ENCODE assay signal across 8 cellular contexts in genomic region chr20:45833883-45834796, GRCh38. TPM values are rescaled to one million over a fixed set of nuclear protein-coding genes. Genes with fewer than 3 reads are reported as not detected.
DNase-seq lines count a peak whose midpoint lies in the region; ATAC-seq and TF ChIP-seq lines count a peak whose summit lies in the region.

No MANE protein-coding gene starts in this region.

- WGBS in urinary bladder: 3% methylated on average over 71 of the region's 71 CpGs

- H3K27me3 ChIP-seq in Peyer's patch (no peaks in the 10 kb centered on the region), neutrophil (no peaks in the 10 kb centered on the region)

- peak overlapping the region; percentile 89 for H3K4me3 ChIP-seq in AG10803 (ENCODE audit: low read length)
- peak overlapping the region; percentile 53 to 72 (median 67) for H3K4me3 ChIP-seq in Peyer's patch
- peak overlapping the region; percentile 84 to 90 for H3K4me3 ChIP-seq in neutrophil (ENCODE audit: low read depth in 1 of 2, low read length in 1 of 2)
- peak overlapping the region; percentile 55 for H3K4me3 ChIP-seq in urinary bladder (ENCODE audit: low read depth, low read length)

- H3K9me3 ChIP-seq in Peyer's patch: no peaks in the 10 kb centered on the region
- no peaks in the 10 kb centered on the region for H3K9me3 ChIP-seq in neutrophil

- intact Hi-C loops in head of caudate nucleus (cut with DNase I): no loop called here

- POLR2A ChIA-PET in activated naive CD8-positive, alpha-beta T cell treated with anti-CD3 and anti-CD28 coated beads, Interleukin-2, amount 10 ng/mL, durations not matched to agents 7 days and 5 days (lab: Charles Lee): interaction anchor here (0.5 to 2.1 kb wide), 11 partner anchors 8 to 124 kb away, joined by 3 to 7 read pairs (median 4); partner anchors contain the start of genes ACOT8, PCIF1, UBE2C and ZSWIM3

- H3K9me3 Mint-ChIP-seq in activated naive CD8-positive, alpha-beta T cell treated with anti-CD3 and anti-CD28 coated beads, Interleukin-2, amount 10 ng/mL, durations not matched to agents 7 days and 5 days: no peaks in the 10 kb centered on the region

- DNase-seq in AG10803 (ENCODE audit: low read depth) (peak; percentile 63), HCEC 1CT (peak; percentile 44), Peyer's patch (peak; percentile 54 to 84 (median 79)), head of caudate nucleus (peak; percentile 57 to 92 (median 82))
- peak; percentile 71 for DNase-seq in activated naive CD8-positive, alpha-beta T cell treated with anti-CD3 and anti-CD28 coated beads, Interleukin-2, amount 10 ng/mL, durations not matched to agents 7 days and 5 days

- peaks cover 0 to 7% (median 0%) of the 10 kb centered on the region in 3 donors for H3K36me3 ChIP-seq in Peyer's patch
- peaks cover 4% of the 10 kb centered on the region for H3K36me3 ChIP-seq in neutrophil
- no peaks in the 10 kb centered on the region for H3K36me3 ChIP-seq in urinary bladder (ENCODE audit: insufficient read depth)

- TF ChIP-seq CTCF in AG10803 (conservative IDR thresholded peaks at IDR 0.05; ENCODE audit: low read length) (no peak), Peyer's patch (IDR thresholded peaks at IDR 0.05) (peak in 1 of 6 experiments; percentile 7), neutrophil (IDR thresholded peaks at IDR 0.05) (no peak)

- ATAC-seq in activated naive CD8-positive, alpha-beta T cell treated with anti-CD3 and anti-CD28 coated beads, Interleukin-2, amount 10 ng/mL, durations not matched to agents 7 days and 5 days (ENCODE audit: low read depth): peak; percentile 69
- ATAC-seq in GM21528 (IDR thresholded peaks at IDR 0.05; ENCODE audit: low FRiP score, unreplicated experiment): no peak

- peak in 1 of 2 donors; percentile 1 for TF ChIP-seq POLR2A in Peyer's patch (IDR thresholded peaks at IDR 0.05)

- H3K27ac ChIP-seq in Peyer's patch (peak overlapping the region; percentile 73 to 89 (median 84)), neutrophil (peak overlapping the region; percentile 77), urinary bladder (ENCODE audit: low read depth) (peak overlapping the region; percentile 79)

- peaks cover 5% of the 10 kb centered on the region for H3K27me3 Mint-ChIP-seq in activated naive CD8-positive, alpha-beta T cell treated with anti-CD3 and anti-CD28 coated beads, Interleukin-2, amount 10 ng/mL, durations not matched to agents 7 days and 5 days

- H3K36me3 Mint-ChIP-seq in activated naive CD8-positive, alpha-beta T cell treated with anti-CD3 and anti-CD28 coated beads, Interleukin-2, amount 10 ng/mL, durations not matched to agents 7 days and 5 days: no peaks in the 10 kb centered on the region

- H3K4me3 Mint-ChIP-seq in activated naive CD8-positive, alpha-beta T cell treated with anti-CD3 and anti-CD28 coated beads, Interleukin-2, amount 10 ng/mL, durations not matched to agents 7 days and 5 days: peak overlapping the region; percentile 80

- H3K27ac Mint-ChIP-seq in activated naive CD8-positive, alpha-beta T cell treated with anti-CD3 and anti-CD28 coated beads, Interleukin-2, amount 10 ng/mL, durations not matched to agents 7 days and 5 days: no peak overlapping the region

- peaks cover 0 to 27% (median 3%) of the 10 kb centered on the region in 4 donors for H3K4me1 ChIP-seq in Peyer's patch
- H3K4me1 ChIP-seq in neutrophil (ENCODE audit: control insufficient read depth in 1 of 2, insufficient read depth in 1 of 2, low read depth in 1 of 2, low read length in 1 of 2): peaks cover 36 to 37% of the 10 kb centered on the region in 2 experiments
- H3K4me1 ChIP-seq in urinary bladder (ENCODE audit: insufficient read depth): no peaks in the 10 kb centered on the region

- H3K4me1 Mint-ChIP-seq in activated naive CD8-positive, alpha-beta T cell treated with anti-CD3 and anti-CD28 coated beads, Interleukin-2, amount 10 ng/mL, durations not matched to agents 7 days and 5 days: peaks cover 8% of the 10 kb centered on the region

RNA-seq across cellular contexts. Expression of gene SNX21, which starts 0.5 kb away (rescaled TPM):
- total RNA-seq in Peyer's patch (10 to 100 TPM; 17.5 to 94.9 (median 42.7) TPM), urinary bladder (33.5 TPM)
- total RNA-seq in activated naive CD8-positive, alpha-beta T cell treated with anti-CD3 and anti-CD28 coated beads, Interleukin-2, amount 10 ng/mL, durations not matched to agents 7 days and 5 days: 1 to 10 TPM; 2.0 to 2.5 TPM
- polyA plus RNA-seq in urinary bladder: 93.2 TPM

RNA-seq across cellular contexts. Expression of gene TNNC2, which starts 7.0 kb away (rescaled TPM):
- 1 to 10 TPM in 2 of 4 donors, not detected in 2; 2.7 to 3.5 TPM for total RNA-seq in Peyer's patch
- total RNA-seq in activated naive CD8-positive, alpha-beta T cell treated with anti-CD3 and anti-CD28 coated beads, Interleukin-2, amount 10 ng/mL, durations not matched to agents 7 days and 5 days: not detected
- total RNA-seq in urinary bladder: 23.2 TPM
- 4.1 TPM for polyA plus RNA-seq in urinary bladder

RNA-seq across cellular contexts. Expression of gene UBE2C, which starts 21.7 kb away (rescaled TPM):
- 10 to 100 TPM in 2 of 4 donors, 1 to 10 TPM in 2; 7.3 to 24.8 (median 9.8) TPM for total RNA-seq in Peyer's patch
- total RNA-seq in activated naive CD8-positive, alpha-beta T cell treated with anti-CD3 and anti-CD28 coated beads, Interleukin-2, amount 10 ng/mL, durations not matched to agents 7 days and 5 days: 100 to 1,000 TPM; 153 to 154 TPM
- 15.6 TPM for total RNA-seq in urinary bladder
- 2.2 TPM for polyA plus RNA-seq in urinary bladder

RNA-seq across cellular contexts. Expression of gene ACOT8, which starts 23.1 kb away (rescaled TPM):
- total RNA-seq in Peyer's patch: 10 to 100 TPM; 56.9 to 93.8 (median 78.3) TPM
- 10 to 100 TPM; 35.4 to 38.6 TPM for total RNA-seq in activated naive CD8-positive, alpha-beta T cell treated with anti-CD3 and anti-CD28 coated beads, Interleukin-2, amount 10 ng/mL, durations not matched to agents 7 days and 5 days
- 13.1 TPM for total RNA-seq in urinary bladder
- polyA plus RNA-seq in urinary bladder: 29.5 TPM

RNA-seq across cellular contexts. Expression of gene ZSWIM3, which starts 23.3 kb away (rescaled TPM):
- total RNA-seq in Peyer's patch: 1 to 10 TPM; 2.5 to 9.1 (median 4.6) TPM
- 1 to 10 TPM; 5.3 to 5.7 TPM for total RNA-seq in activated naive CD8-positive, alpha-beta T cell treated with anti-CD3 and anti-CD28 coated beads, Interleukin-2, amount 10 ng/mL, durations not matched to agents 7 days and 5 days
- 5.6 TPM for total RNA-seq in urinary bladder
- 2.7 TPM for polyA plus RNA-seq in urinary bladder
